In the genomic region with DNA sequence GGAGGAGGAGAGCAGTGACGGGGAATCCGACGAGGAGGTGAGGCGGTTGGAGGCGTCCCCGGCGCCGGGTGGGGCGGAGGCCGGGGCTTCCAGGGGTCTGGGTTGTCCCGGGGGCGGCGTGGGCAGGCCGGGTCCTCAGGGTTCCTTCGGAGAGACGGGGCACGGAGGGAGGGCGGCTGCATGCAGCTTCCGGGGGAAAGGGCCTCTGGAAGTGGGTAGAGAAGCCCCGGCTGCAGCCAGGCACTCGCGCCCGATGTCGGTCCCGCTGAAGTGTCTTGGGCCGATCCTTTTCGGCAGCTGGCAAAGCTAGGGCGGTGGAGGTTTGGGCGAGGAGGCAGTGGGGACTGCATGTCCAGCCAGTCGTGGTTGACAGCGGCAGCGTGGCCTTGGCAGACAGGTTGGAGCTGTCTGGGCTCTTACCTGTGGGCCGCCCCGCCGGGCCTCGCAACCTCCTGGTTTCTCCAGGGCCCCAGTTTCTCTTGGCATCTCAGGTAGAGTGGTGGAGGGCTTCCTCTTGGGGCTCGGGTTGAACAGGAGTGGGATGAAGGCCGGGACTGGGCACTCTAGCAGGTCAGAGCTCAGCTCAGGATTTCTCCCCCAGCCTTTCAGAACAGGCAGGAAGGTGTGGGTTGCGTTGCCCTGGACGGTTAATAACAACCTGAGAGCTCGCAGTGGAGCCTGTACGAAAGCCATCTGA, we compare ENCODE assay signal across 10 cellular contexts. TPM values are rescaled to one million over a fixed set of nuclear protein-coding genes. Genes with fewer than 3 reads are reported as not detected.
DNase-seq lines count a peak whose midpoint lies in the region; ATAC-seq and TF ChIP-seq lines count a peak whose summit lies in the region.
"Had no signal": no experiment of that assay in that cellular context is flagged by ENCODE, and none has a peak within 500 bp of the region (broad histone marks: within the 10 kb centered on the region; RNA-seq: fewer than 3 reads in every experiment).

No MANE protein-coding gene starts in this region.

- TF ChIP-seq POLR2A in body of pancreas (IDR thresholded peaks at IDR 0.05) = peak in 1 of 3 donors; percentile 36

- DNase-seq in CD1c-positive myeloid dendritic cell (ENCODE audit: extremely low spot score) (peak; percentile 33), H7 (peak; percentile 79), T-helper 1 cell (peak in 3 of 5 donors; percentile 32 to 51 (median 37)), body of pancreas (peak; percentile 55 to 63 (median 58)), kidney epithelial cell (ENCODE audit: low read depth) (no peak), MV-4-11 (lab: John Stamatoyannopoulos, UW) (no peak), NCI-H2029 (lab: John Stamatoyannopoulos, UW) (no peak)
- peak; percentile 56 to 68 for DNase-seq in stimulated activated CD4-positive, alpha-beta T cell treated with anti-CD3 and anti-CD28 coated beads, Interleukin-4, amount 100 ng/mL, for 4 hours

- no peaks in the 10 kb centered on the region for H3K9me3 ChIP-seq in body of pancreas

- H3K27ac ChIP-seq in body of pancreas = peak overlapping the region; percentile 62 to 90 (median 80)

- no peak for TF ChIP-seq CTCF in body of pancreas (IDR thresholded peaks at IDR 0.05)
- no peak for TF ChIP-seq CTCF in kidney epithelial cell (IDR thresholded peaks at IDR 0.05; ENCODE audit: insufficient read depth, low read length, poor library complexity, severe bottlenecking)

- H3K4me1 ChIP-seq in body of pancreas = peaks cover 34% of the 10 kb centered on the region

- H3K27me3 ChIP-seq in H7 (ENCODE audit: control insufficient read depth, insufficient read depth, low read length) (peaks cover 3% of the 10 kb centered on the region), body of pancreas (no peaks in the 10 kb centered on the region), kidney epithelial cell (ENCODE audit: control insufficient read depth, insufficient read depth, low read length) (no peaks in the 10 kb centered on the region)

- ATAC-seq in body of pancreas = no peak

- intact Hi-C loops in body of pancreas (cut with DNase I) = loop anchor here (10.0 kb wide), 1 partner anchor 164 kb away; no protein-coding TSS in a partner anchor

- WGBS in body of pancreas, 2 donors = 1 to 3% methylated on average over 14 to 42 of the region's 42 CpGs

- H3K4me3 ChIP-seq in H7 (ENCODE audit: insufficient read depth, low read depth, low read length) = peak overlapping the region; percentile 80
- peak overlapping the region; percentile 45 to 88 for H3K4me3 ChIP-seq in body of pancreas
- peak overlapping the region; percentile 61 for H3K4me3 ChIP-seq in kidney epithelial cell (ENCODE audit: low read depth, low read length)

- H3K36me3 ChIP-seq in H7 (replicated peaks; ENCODE audit: control insufficient read depth, insufficient read depth, low read length) (peaks cover 17% of the 10 kb centered on the region), body of pancreas (replicated peaks in 1 of 2; ENCODE audit: insufficient read depth in 1 of 2, low read depth in 2 of 2) (peaks cover 4 to 12% of the 10 kb centered on the region in 2 donors), kidney epithelial cell (ENCODE audit: control insufficient read depth, insufficient read depth, low read length) (peaks cover 5% of the 10 kb centered on the region)

RNA-seq across cellular contexts. Expression of gene KMT2B, which starts 0.7 kb away (rescaled TPM):
- total RNA-seq in H7 (2014; rRNA removed; shearing (Covaris generic)) = 12.9 and 16.3 TPM in 2 replicates
- 10 to 100 TPM; 18.7 to 31.6 TPM for total RNA-seq in body of pancreas
- 18.4 and 31.8 TPM in 2 replicates for total RNA-seq in kidney epithelial cell

RNA-seq across cellular contexts. Expression of gene ZBTB32, which starts 14.1 kb away (rescaled TPM):
- total RNA-seq in H7 (2014; rRNA removed; shearing (Covaris generic)) = not detected in 2 replicates
- total RNA-seq in body of pancreas (not detected), kidney epithelial cell (not detected in 2 replicates)
- total RNA-seq: NCI-H460, temporal lobe had no signal

RNA-seq across cellular contexts. Expression of gene IGFLR1, which starts 23.8 kb away (rescaled TPM):
- total RNA-seq in H7 (2014; rRNA removed; shearing (Covaris generic)) = 11.5 and 15.2 TPM in 2 replicates
- total RNA-seq in body of pancreas = 10 to 100 TPM in 1 of 2 donors, 1 to 10 TPM in 1; 6.0 to 11.2 TPM
- total RNA-seq in kidney epithelial cell = 1.9 and 8.8 TPM in 2 replicates

RNA-seq across cellular contexts. Expression of gene U2AF1L4, which starts 26.7 kb away (rescaled TPM):
- total RNA-seq in H7 (2014; rRNA removed; shearing (Covaris generic)) = 11.6 and 13.4 TPM in 2 replicates
- total RNA-seq in body of pancreas = 10 to 100 TPM; 26.2 to 83.4 TPM
- total RNA-seq in kidney epithelial cell = 15.5 and 17.6 TPM in 2 replicates

RNA-seq across cellular contexts. Expression of gene PSENEN, which starts 27.0 kb away (rescaled TPM):
- 53.2 and 58.6 TPM in 2 replicates for total RNA-seq in H7 (2014; rRNA removed; shearing (Covaris generic))
- total RNA-seq in body of pancreas (10 to 100 TPM; 10.6 to 21.1 TPM), kidney epithelial cell (46.8 and 59.7 TPM in 2 replicates)

Comparison
In these comparisons a context has a peak if more than half of its experiments do, and no peak if none do; other contexts are left out.
1. DNase-seq: peak in CD1c-positive myeloid dendritic cell (single experiment), H7 (single experiment), T-helper 1 cell (3 of 5), body of pancreas (4 of 4) and stimulated activated CD4-positive, alpha-beta T cell treated with anti-CD3 and anti-CD28 coated beads, Interleukin-4, amount 100 ng/mL, for 4 hours (2 of 2); none in kidney epithelial cell (single experiment), MV-4-11 (single experiment) and NCI-H2029 (single experiment).
2. Peak in every context shown above with its lines, with median percentiles within 50 percentile points of each other: H3K4me3 ChIP-seq.